In genomic region chr5:10761842-10762165, GRCh38 we compare ENCODE assay signal across 8 cellular contexts. TPM values are rescaled to one million over a fixed set of nuclear protein-coding genes. Genes with fewer than 3 reads are reported as not detected.
DNase-seq lines count a peak whose midpoint lies in the region; ATAC-seq and TF ChIP-seq lines count a peak whose summit lies in the region.

No MANE protein-coding gene starts in this region.

- H2BK5ac ChIP-seq in neuronal stem cell (ENCODE audit: low read length): no peak overlapping the region

- H4K20me1 ChIP-seq in OCI-LY7 (ENCODE audit: insufficient read depth, low read length): 0 out of 2 replicates have a peak, but pooled peaks cover 3% of the 10 kb centered on the region

- DNase-seq in heart right ventricle (no peak), Right ventricle myocardium inferior (ENCODE audit: missing footprints) (no peak), OCI-LY7 (ENCODE audit: low spot score) (no peak), endodermal cell (no peak), neuronal stem cell (ENCODE audit: low spot score) (no peak), activated gamma-delta T cell treated with Interleukin-2 at 50 U/mL for 16 hours (no peak), GM13976 (ENCODE audit: low spot score) (no peak), NCI-H345 (lab: John Stamatoyannopoulos, UW) (no peak)

- H3K9me2 ChIP-seq in OCI-LY7 (ENCODE audit: insufficient read depth, low read length): no peaks in the 10 kb centered on the region

- peak overlapping the region; percentile 47 to 77 (median 70) for H3K4me3 ChIP-seq in heart right ventricle
- peak overlapping the region; percentile 72 for H3K4me3 ChIP-seq in OCI-LY7 (ENCODE audit: low read depth, low read length, poor library complexity, severe bottlenecking)
- peak overlapping the region; percentile 80 for H3K4me3 ChIP-seq in endodermal cell (ENCODE audit: low read length)
- H3K4me3 ChIP-seq in neuronal stem cell (ENCODE audit: low read length in 2 of 2): peak overlapping the region; percentile 68 to 78

- H3K9me3 ChIP-seq in heart right ventricle (no peaks in the 10 kb centered on the region), OCI-LY7 (ENCODE audit: low read length) (no peaks in the 10 kb centered on the region), endodermal cell (ENCODE audit: control insufficient read depth, low read length) (no peaks in the 10 kb centered on the region), neuronal stem cell (replicated peaks in 1 of 2; ENCODE audit: control insufficient read depth in 2 of 2, insufficient read depth in 1 of 2, low read depth in 1 of 2, low read length in 2 of 2) (no peaks in the 10 kb centered on the region)

- H3K27ac ChIP-seq in heart right ventricle (peak overlapping the region; percentile 84 to 99 (median 96)), OCI-LY7 (ENCODE audit: low read depth, low read length, poor library complexity, severe bottlenecking) (peak overlapping the region; percentile 75), endodermal cell (ENCODE audit: low read depth, low read length) (peak overlapping the region; percentile 62), neuronal stem cell (replicated peaks; ENCODE audit: low read length) (peak overlapping the region; percentile 59)

- no peak overlapping the region for H3K4ac ChIP-seq in neuronal stem cell (ENCODE audit: low read length)

- H3K36me3 Mint-ChIP-seq in endodermal cell (ENCODE audit: low read depth): peaks cover 4% of the 10 kb centered on the region

- no peaks in the 10 kb centered on the region for H3K27me3 ChIP-seq in heart right ventricle
- H3K27me3 ChIP-seq in endodermal cell (ENCODE audit: control insufficient read depth, insufficient read depth, low read length, poor library complexity, severe bottlenecking): no peaks in the 10 kb centered on the region
- peaks cover 0 to 5% (median 0%) of the 10 kb centered on the region in 3 experiments for H3K27me3 ChIP-seq in neuronal stem cell (ENCODE audit: control insufficient read depth in 3 of 3, insufficient read depth in 3 of 3, low read depth in 1 of 3, low read length in 3 of 3)

- 23 to 28% methylated on average over 7 of the region's 7 CpGs for WGBS in heart right ventricle, 2 donors
- WGBS in endodermal cell (ENCODE audit: insufficient coverage in 1 of 2, insufficient read length in 1 of 2), 2 experiments: 48 to 51% methylated on average over 6 to 7 of the region's 7 CpGs
- no CpG with 5 or more reads among the region's 7 CpGs for WGBS in neuronal stem cell (ENCODE audit: extremely low coverage in 2 of 2, insufficient read length in 2 of 2, insufficient replicate concordance in 1 of 2), 2 donors

- H3K36me3 ChIP-seq in heart right ventricle (no peaks in the 10 kb centered on the region), OCI-LY7 (ENCODE audit: insufficient read depth, low read length) (peaks cover 26% of the 10 kb centered on the region), endodermal cell (ENCODE audit: control insufficient read depth, insufficient read depth, low read length) (peaks cover 5% of the 10 kb centered on the region), neuronal stem cell (replicated peaks in 1 of 2; ENCODE audit: control insufficient read depth in 2 of 2, insufficient read depth in 2 of 2, low read length in 2 of 2) (peaks cover 2 to 9% of the 10 kb centered on the region in 2 donors)

- H3K4me3 Mint-ChIP-seq in endodermal cell: peak overlapping the region; percentile 84

- H3K27ac Mint-ChIP-seq in endodermal cell: peak overlapping the region; percentile 90

- H4K91ac ChIP-seq in neuronal stem cell (ENCODE audit: low read depth, low read length, poor library complexity): no peak overlapping the region

- no peak overlapping the region for H3K14ac ChIP-seq in neuronal stem cell (ENCODE audit: low read length)

- POLR2A ChIA-PET in OCI-LY7 (lab: Charles Lee): interaction anchor here (1.4 kb wide), 1 partner anchor 60 kb away, joined by 4 read pairs; no protein-coding TSS in a partner anchor

- H3K27me3 Mint-ChIP-seq in endodermal cell (ENCODE audit: insufficient read depth): peaks cover 11% of the 10 kb centered on the region

- H2BK120ac ChIP-seq in neuronal stem cell (ENCODE audit: low read depth, low read length): peak overlapping the region; percentile 47

- ATAC-seq in heart right ventricle: peak in 3 of 8 donors; percentile 5 to 10 (median 9)
- ATAC-seq in Right ventricle myocardium inferior: no peak

- H3K9ac ChIP-seq in endodermal cell (ENCODE audit: extremely low read depth, low read length, poor library complexity, severe bottlenecking) (peak overlapping the region; percentile 80), neuronal stem cell (ENCODE audit: low read depth, low read length, poor library complexity) (peak overlapping the region; percentile 85)

- H3K4me1 Mint-ChIP-seq in endodermal cell: peaks cover 34% of the 10 kb centered on the region

- in situ Hi-C loops in GM13976 (cut with MboI; ENCODE audit: low sequenced_read_pairs, unreplicated experiment): no loop called here

- CTCF ChIA-PET in OCI-LY7 (lab: Charles Lee; ENCODE audit: unreplicated experiment): no interaction called here

- peak overlapping the region; percentile 33; the same call in 1 of the 2 replicates for H2AFZ ChIP-seq in OCI-LY7 (ENCODE audit: low read length)
- peak overlapping the region; percentile 97 for H2AFZ ChIP-seq in neuronal stem cell (ENCODE audit: low read length)

- peak overlapping the region; percentile 44 for H3K23ac ChIP-seq in neuronal stem cell (ENCODE audit: low read depth, low read length, poor library complexity)

- no peak overlapping the region for H2AK5ac ChIP-seq in neuronal stem cell (ENCODE audit: low read depth, low read length)

- BruUV-seq in OCI-LY7 (replicated peaks; lab: Mats Ljungman, UMichigan): TSS peak; percentile 93

- peak overlapping the region; percentile 96 for H3K18ac ChIP-seq in neuronal stem cell (ENCODE audit: low read length)

- H3K4me2 ChIP-seq in OCI-LY7 (ENCODE audit: low read length): peak overlapping the region; percentile 85
- H3K4me2 ChIP-seq in neuronal stem cell (ENCODE audit: insufficient read depth, low read length, poor library complexity, severe bottlenecking): peak overlapping the region; percentile 59

- peaks cover 2% of the 10 kb centered on the region for H3K79me1 ChIP-seq in neuronal stem cell (ENCODE audit: low read depth, low read length)

- intact Hi-C loops in heart right ventricle (cut with DNase I) (loop anchor here in 5 of 10 donors (2.0 to 5.0 kb wide), 4 partner anchors 35 to 60 kb away; no protein-coding TSS in a partner anchor), Right ventricle myocardium inferior (cut with DNase I) (loop anchor here (5.0 kb wide), 1 partner anchor 60 kb away; no protein-coding TSS in a partner anchor), OCI-LY7 (cut with micrococcal nuclease; ENCODE audit: unreplicated experiment) (loop anchor here (1.0 to 10.0 kb wide), 6 partner anchors 62 to 512 kb away; partner anchors contain the start of genes CCT5 and MARCHF6)

- peaks cover 0 to 51% (median 28%) of the 10 kb centered on the region in 9 donors for H3K4me1 ChIP-seq in heart right ventricle
- peaks cover 44% of the 10 kb centered on the region for H3K4me1 ChIP-seq in OCI-LY7 (ENCODE audit: insufficient read depth, low read length, poor library complexity, severe bottlenecking)
- H3K4me1 ChIP-seq in endodermal cell (ENCODE audit: control insufficient read depth, insufficient read depth, low read length): no peaks in the 10 kb centered on the region
- H3K4me1 ChIP-seq in neuronal stem cell (ENCODE audit: control insufficient read depth in 2 of 2, insufficient read depth in 1 of 2, low read depth in 1 of 2, low read length in 2 of 2): peaks cover 0 to 1% of the 10 kb centered on the region in 2 donors

- peaks cover 32% of the 10 kb centered on the region for H3K79me2 ChIP-seq in OCI-LY7 (ENCODE audit: insufficient read depth, low read depth, low read length)

- no peaks in the 10 kb centered on the region for H3K9me3 Mint-ChIP-seq in endodermal cell

- TF ChIP-seq CTCF in heart right ventricle (IDR thresholded peaks at IDR 0.05) (no peak), OCI-LY7 (conservative IDR thresholded peaks at IDR 0.05; ENCODE audit: low read length) (no peak), endodermal cell (conservative IDR thresholded peaks at IDR 0.05) (no peak), GM13976 (IDR thresholded peaks at IDR 0.05; ENCODE audit: borderline replicate concordance, control extremely low read depth, extremely low read depth, insufficient read depth, missing control alignments) (no peak)

- no peak overlapping the region for H2BK12ac ChIP-seq in neuronal stem cell (ENCODE audit: low read length)

- no peak overlapping the region for H4K8ac ChIP-seq in neuronal stem cell (ENCODE audit: low read depth, low read length)

- peak overlapping the region; percentile 63 for H2BK15ac ChIP-seq in neuronal stem cell (ENCODE audit: low read length)

RNA-seq across cellular contexts. Expression of gene DAP, which starts 0.8 kb away (rescaled TPM):
- total RNA-seq in heart right ventricle (10 to 100 TPM; 20.6 to 52.5 (median 28.0) TPM), Right ventricle myocardium inferior (18.7 TPM), OCI-LY7 (2022) (92.4 and 96.1 TPM in 2 replicates), endodermal cell (100 to 1,000 TPM in 1 of 2 donors, 10 to 100 TPM in 1; 77.7 to 106 TPM)
- polyA plus RNA-seq in heart right ventricle: 10 to 100 TPM; 14.2 to 47.8 TPM
- total RNA-seq in OCI-LY7 (2014; rRNA removed; shearing (Covaris generic)): 15.9 and 21.5 TPM in 2 replicates
- polyA plus RNA-seq in endodermal cell (2013, experiment 1 of 2): 88.4 TPM
- polyA plus RNA-seq in endodermal cell (2013, experiment 2 of 2): 88.4 TPM
- polyA plus RNA-seq in neuronal stem cell (2013, experiment 1 of 2): 78.1 TPM
- polyA plus RNA-seq in neuronal stem cell (2013, experiment 2 of 2): 78.6 TPM
